In the genomic region with DNA sequence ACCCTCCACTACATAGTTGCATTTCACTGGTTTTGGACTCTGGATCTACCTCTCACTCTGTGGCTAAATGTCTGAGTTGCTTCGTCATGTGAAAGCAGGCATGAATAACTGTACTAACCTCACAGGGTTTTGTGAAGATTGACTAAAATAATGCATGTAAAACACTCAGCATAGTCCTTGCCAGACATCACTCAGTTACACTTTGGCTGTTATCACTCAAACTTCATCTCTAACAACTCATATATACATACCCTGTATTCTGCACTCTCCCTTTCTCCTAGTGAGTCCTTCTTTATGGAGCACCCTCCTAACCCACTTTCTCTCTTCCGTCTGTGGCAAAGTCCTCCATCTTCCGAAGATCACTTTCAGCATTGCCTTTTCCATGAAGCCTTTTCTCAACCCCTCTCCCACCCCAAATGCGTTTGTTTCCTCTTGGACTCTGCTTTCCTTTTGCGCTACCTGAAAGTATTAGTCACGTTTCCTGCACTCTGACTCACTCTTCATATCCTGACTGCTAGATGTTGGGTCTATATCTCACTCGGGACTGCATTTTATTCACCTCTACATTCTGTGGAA, we compare ENCODE assay signal across 1 cellular context.
A peak's percentile ranks its signal among the peaks of the same experiment; 100 is the strongest.
TF ChIP-seq lines count a peak whose summit lies in the region.

No MANE protein-coding gene starts in this region.

TF ChIP-seq in K562, 482 proteins besides CTCF, POLR2A, EP300 and RAD21 (continued from another document and continues in another):
- TF ChIP-seq, protein P1, sequence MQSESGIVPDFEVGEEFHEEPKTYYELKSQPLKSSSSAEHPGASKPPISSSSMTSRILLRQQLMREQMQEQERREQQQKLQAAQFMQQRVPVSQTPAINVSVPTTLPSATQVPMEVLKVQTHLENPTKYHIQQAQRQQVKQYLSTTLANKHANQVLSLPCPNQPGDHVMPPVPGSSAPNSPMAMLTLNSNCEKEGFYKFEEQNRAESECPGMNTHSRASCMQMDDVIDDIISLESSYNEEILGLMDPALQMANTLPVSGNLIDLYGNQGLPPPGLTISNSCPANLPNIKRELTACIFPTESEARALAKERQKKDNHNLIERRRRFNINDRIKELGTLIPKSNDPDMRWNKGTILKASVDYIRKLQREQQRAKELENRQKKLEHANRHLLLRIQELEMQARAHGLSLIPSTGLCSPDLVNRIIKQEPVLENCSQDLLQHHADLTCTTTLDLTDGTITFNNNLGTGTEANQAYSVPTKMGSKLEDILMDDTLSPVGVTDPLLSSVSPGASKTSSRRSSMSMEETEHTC (IDR thresholded peaks at IDR 0.05) = no peak
- TF ChIP-seq, protein P2, sequence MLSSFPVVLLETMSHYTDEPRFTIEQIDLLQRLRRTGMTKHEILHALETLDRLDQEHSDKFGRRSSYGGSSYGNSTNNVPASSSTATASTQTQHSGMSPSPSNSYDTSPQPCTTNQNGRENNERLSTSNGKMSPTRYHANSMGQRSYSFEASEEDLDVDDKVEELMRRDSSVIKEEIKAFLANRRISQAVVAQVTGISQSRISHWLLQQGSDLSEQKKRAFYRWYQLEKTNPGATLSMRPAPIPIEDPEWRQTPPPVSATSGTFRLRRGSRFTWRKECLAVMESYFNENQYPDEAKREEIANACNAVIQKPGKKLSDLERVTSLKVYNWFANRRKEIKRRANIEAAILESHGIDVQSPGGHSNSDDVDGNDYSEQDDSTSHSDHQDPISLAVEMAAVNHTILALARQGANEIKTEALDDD (IDR thresholded peaks at IDR 0.05) = peak; percentile 48; the same call in 1 of the 2 replicates
- TF ChIP-seq, protein P3, sequence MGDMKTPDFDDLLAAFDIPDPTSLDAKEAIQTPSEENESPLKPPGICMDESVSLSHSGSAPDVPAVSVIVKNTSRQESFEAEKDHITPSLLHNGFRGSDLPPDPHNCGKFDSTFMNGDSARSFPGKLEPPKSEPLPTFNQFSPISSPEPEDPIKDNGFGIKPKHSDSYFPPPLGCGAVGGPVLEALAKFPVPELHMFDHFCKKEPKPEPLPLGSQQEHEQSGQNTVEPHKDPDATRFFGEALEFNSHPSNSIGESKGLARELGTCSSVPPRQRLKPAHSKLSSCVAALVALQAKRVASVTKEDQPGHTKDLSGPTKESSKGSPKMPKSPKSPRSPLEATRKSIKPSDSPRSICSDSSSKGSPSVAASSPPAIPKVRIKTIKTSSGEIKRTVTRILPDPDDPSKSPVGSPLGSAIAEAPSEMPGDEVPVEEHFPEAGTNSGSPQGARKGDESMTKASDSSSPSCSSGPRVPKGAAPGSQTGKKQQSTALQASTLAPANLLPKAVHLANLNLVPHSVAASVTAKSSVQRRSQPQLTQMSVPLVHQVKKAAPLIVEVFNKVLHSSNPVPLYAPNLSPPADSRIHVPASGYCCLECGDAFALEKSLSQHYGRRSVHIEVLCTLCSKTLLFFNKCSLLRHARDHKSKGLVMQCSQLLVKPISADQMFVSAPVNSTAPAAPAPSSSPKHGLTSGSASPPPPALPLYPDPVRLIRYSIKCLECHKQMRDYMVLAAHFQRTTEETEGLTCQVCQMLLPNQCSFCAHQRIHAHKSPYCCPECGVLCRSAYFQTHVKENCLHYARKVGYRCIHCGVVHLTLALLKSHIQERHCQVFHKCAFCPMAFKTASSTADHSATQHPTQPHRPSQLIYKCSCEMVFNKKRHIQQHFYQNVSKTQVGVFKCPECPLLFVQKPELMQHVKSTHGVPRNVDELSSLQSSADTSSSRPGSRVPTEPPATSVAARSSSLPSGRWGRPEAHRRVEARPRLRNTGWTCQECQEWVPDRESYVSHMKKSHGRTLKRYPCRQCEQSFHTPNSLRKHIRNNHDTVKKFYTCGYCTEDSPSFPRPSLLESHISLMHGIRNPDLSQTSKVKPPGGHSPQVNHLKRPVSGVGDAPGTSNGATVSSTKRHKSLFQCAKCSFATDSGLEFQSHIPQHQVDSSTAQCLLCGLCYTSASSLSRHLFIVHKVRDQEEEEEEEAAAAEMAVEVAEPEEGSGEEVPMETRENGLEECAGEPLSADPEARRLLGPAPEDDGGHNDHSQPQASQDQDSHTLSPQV (IDR thresholded peaks at IDR 0.05) = no peak
- TF ChIP-seq TFAM (CRISPR knock-in tag; conservative IDR thresholded peaks at IDR 0.05) (no peak), THRAP3 (IDR thresholded peaks at IDR 0.05; ENCODE audit: borderline replicate concordance) (no peak), ELF2 (CRISPR knock-in tag; IDR thresholded peaks at IDR 0.05) (no peak), ETV6 (IDR thresholded peaks at IDR 0.05; ENCODE audit: borderline replicate concordance in 1 of 2, low read depth in 2 of 2, low read length in 1 of 2) (no peak), ETV6 (CRISPR knock-in tag; IDR thresholded peaks at IDR 0.05; ENCODE audit: borderline replicate concordance) (no peak), ZNF124 (CRISPR knock-in tag; IDR thresholded peaks at IDR 0.05) (no peak), CREBBP (IDR thresholded peaks at IDR 0.05; ENCODE audit: low read depth, low read length) (no peak), NUFIP1 (IDR thresholded peaks at IDR 0.05; ENCODE audit: partially characterized antibody) (no peak), ZSCAN29 (IDR thresholded peaks at IDR 0.05) (peak; percentile 49; the same call in 1 of the 2 replicates), NRF1 (conservative IDR thresholded peaks at IDR 0.05 in 1 of 2, IDR thresholded peaks at IDR 0.05 in 1 of 2) (no peak), HSF4 (CRISPR knock-in tag; IDR thresholded peaks at IDR 0.05; ENCODE audit: borderline replicate concordance) (no peak), CBX3 (IDR thresholded peaks at IDR 0.05; ENCODE audit: borderline replicate concordance in 1 of 2, low read length in 2 of 2) (no peak), RCOR1 (IDR thresholded peaks at IDR 0.05; ENCODE audit: borderline replicate concordance in 1 of 2, low read depth in 2 of 2, low read length in 2 of 2) (no peak), ZNF12 (CRISPR knock-in tag; IDR thresholded peaks at IDR 0.05) (no peak), BRCA1 (IDR thresholded peaks at IDR 0.05) (no peak), BRCA1 (CRISPR knock-in tag; IDR thresholded peaks at IDR 0.05) (no peak), NR2C1 (IDR thresholded peaks at IDR 0.05) (no peak), NR2C1 (tag; IDR thresholded peaks at IDR 0.05) (no peak)
- TF ChIP-seq, protein P4, sequence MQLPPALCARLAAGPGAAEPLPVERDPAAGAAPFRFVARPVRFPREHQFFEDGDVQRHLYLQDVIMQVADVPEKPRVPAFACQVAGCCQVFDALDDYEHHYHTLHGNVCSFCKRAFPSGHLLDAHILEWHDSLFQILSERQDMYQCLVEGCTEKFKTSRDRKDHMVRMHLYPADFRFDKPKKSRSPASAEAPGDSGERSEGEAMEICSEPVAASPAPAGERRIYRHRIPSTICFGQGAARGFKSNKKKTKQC (CRISPR knock-in tag; IDR thresholded peaks at IDR 0.05) = no peak
- TF ChIP-seq, protein P5, sequence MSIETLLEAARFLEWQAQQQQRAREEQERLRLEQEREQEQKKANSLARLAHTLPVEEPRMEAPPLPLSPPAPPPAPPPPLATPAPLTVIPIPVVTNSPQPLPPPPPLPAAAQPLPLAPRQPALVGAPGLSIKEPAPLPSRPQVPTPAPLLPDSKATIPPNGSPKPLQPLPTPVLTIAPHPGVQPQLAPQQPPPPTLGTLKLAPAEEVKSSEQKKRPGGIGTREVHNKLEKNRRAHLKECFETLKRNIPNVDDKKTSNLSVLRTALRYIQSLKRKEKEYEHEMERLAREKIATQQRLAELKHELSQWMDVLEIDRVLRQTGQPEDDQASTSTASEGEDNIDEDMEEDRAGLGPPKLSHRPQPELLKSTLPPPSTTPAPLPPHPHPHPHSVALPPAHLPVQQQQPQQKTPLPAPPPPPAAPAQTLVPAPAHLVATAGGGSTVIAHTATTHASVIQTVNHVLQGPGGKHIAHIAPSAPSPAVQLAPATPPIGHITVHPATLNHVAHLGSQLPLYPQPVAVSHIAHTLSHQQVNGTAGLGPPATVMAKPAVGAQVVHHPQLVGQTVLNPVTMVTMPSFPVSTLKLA (conservative IDR thresholded peaks at IDR 0.05) = no peak
- TF ChIP-seq, protein P6, sequence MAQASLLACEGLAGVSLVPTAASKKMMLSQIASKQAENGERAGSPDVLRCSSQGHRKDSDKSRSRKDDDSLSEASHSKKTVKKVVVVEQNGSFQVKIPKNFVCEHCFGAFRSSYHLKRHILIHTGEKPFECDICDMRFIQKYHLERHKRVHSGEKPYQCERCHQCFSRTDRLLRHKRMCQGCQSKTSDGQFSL (CRISPR knock-in tag; IDR thresholded peaks at IDR 0.05) = no peak
- TF ChIP-seq, protein P6 (tag; IDR thresholded peaks at IDR 0.05) = no peak
- TF ChIP-seq, protein P7, sequence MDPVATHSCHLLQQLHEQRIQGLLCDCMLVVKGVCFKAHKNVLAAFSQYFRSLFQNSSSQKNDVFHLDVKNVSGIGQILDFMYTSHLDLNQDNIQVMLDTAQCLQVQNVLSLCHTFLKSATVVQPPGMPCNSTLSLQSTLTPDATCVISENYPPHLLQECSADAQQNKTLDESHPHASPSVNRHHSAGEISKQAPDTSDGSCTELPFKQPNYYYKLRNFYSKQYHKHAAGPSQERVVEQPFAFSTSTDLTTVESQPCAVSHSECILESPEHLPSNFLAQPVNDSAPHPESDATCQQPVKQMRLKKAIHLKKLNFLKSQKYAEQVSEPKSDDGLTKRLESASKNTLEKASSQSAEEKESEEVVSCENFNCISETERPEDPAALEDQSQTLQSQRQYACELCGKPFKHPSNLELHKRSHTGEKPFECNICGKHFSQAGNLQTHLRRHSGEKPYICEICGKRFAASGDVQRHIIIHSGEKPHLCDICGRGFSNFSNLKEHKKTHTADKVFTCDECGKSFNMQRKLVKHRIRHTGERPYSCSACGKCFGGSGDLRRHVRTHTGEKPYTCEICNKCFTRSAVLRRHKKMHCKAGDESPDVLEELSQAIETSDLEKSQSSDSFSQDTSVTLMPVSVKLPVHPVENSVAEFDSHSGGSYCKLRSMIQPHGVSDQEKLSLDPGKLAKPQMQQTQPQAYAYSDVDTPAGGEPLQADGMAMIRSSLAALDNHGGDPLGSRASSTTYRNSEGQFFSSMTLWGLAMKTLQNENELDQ (CRISPR knock-in tag; IDR thresholded peaks at IDR 0.05; ENCODE audit: borderline replicate concordance) = no peak
- TF ChIP-seq, protein P8, sequence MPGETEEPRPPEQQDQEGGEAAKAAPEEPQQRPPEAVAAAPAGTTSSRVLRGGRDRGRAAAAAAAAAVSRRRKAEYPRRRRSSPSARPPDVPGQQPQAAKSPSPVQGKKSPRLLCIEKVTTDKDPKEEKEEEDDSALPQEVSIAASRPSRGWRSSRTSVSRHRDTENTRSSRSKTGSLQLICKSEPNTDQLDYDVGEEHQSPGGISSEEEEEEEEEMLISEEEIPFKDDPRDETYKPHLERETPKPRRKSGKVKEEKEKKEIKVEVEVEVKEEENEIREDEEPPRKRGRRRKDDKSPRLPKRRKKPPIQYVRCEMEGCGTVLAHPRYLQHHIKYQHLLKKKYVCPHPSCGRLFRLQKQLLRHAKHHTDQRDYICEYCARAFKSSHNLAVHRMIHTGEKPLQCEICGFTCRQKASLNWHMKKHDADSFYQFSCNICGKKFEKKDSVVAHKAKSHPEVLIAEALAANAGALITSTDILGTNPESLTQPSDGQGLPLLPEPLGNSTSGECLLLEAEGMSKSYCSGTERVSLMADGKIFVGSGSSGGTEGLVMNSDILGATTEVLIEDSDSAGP (CRISPR knock-in tag; IDR thresholded peaks at IDR 0.05) = no peak
- TF ChIP-seq, protein P9, sequence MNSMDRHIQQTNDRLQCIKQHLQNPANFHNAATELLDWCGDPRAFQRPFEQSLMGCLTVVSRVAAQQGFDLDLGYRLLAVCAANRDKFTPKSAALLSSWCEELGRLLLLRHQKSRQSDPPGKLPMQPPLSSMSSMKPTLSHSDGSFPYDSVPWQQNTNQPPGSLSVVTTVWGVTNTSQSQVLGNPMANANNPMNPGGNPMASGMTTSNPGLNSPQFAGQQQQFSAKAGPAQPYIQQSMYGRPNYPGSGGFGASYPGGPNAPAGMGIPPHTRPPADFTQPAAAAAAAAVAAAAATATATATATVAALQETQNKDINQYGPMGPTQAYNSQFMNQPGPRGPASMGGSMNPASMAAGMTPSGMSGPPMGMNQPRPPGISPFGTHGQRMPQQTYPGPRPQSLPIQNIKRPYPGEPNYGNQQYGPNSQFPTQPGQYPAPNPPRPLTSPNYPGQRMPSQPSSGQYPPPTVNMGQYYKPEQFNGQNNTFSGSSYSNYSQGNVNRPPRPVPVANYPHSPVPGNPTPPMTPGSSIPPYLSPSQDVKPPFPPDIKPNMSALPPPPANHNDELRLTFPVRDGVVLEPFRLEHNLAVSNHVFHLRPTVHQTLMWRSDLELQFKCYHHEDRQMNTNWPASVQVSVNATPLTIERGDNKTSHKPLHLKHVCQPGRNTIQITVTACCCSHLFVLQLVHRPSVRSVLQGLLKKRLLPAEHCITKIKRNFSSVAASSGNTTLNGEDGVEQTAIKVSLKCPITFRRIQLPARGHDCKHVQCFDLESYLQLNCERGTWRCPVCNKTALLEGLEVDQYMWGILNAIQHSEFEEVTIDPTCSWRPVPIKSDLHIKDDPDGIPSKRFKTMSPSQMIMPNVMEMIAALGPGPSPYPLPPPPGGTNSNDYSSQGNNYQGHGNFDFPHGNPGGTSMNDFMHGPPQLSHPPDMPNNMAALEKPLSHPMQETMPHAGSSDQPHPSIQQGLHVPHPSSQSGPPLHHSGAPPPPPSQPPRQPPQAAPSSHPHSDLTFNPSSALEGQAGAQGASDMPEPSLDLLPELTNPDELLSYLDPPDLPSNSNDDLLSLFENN (IDR thresholded peaks at IDR 0.05; ENCODE audit: low read depth in 2 of 2, low read length in 2 of 2) = no peak
- TF ChIP-seq, protein P10, sequence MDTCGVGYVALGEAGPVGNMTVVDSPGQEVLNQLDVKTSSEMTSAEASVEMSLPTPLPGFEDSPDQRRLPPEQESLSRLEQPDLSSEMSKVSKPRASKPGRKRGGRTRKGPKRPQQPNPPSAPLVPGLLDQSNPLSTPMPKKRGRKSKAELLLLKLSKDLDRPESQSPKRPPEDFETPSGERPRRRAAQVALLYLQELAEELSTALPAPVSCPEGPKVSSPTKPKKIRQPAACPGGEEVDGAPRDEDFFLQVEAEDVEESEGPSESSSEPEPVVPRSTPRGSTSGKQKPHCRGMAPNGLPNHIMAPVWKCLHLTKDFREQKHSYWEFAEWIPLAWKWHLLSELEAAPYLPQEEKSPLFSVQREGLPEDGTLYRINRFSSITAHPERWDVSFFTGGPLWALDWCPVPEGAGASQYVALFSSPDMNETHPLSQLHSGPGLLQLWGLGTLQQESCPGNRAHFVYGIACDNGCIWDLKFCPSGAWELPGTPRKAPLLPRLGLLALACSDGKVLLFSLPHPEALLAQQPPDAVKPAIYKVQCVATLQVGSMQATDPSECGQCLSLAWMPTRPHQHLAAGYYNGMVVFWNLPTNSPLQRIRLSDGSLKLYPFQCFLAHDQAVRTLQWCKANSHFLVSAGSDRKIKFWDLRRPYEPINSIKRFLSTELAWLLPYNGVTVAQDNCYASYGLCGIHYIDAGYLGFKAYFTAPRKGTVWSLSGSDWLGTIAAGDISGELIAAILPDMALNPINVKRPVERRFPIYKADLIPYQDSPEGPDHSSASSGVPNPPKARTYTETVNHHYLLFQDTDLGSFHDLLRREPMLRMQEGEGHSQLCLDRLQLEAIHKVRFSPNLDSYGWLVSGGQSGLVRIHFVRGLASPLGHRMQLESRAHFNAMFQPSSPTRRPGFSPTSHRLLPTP (IDR thresholded peaks at IDR 0.05; ENCODE audit: borderline replicate concordance, extremely low read depth, insufficient read length) = no peak
